Comparison of ENCODE assay signal across 38 cellular contexts in genomic region chr1:7813677-7814373, GRCh38. TPM values are rescaled to one million over a fixed set of nuclear protein-coding genes. Genes with fewer than 3 reads are reported as not detected.
"Had no signal": no experiment of that assay in that cellular context is flagged by ENCODE, and none has a peak within 500 bp of the region (broad histone marks: within the 10 kb centered on the region; RNA-seq: fewer than 3 reads in every experiment).

No MANE protein-coding gene starts in this region.

- H3K27me3 ChIP-seq: MG63 had no signal

- H3K4me3 ChIP-seq: MG63 had no signal

- DNase-seq: Karpas-422, Kasumi-1, MG63, MM.1S, MV-4-11, NCI-H1048, NCI-H1092, NCI-H1092 treated with DMSO at 0.1 percent for 48 hours, NCI-H1105, NCI-H1105 treated with DMSO at 0.1 percent for 48 hours, NCI-H1417, NCI-H1417 treated with DMSO at 0.1 percent for 48 hours, NCI-H1436, NCI-H1436 treated with DMSO at 0.1 percent for 48 hours, NCI-H146, NCI-H1694, NCI-H1694 treated with DMSO at 0.1 percent for 48 hours, NCI-H187, NCI-H187 treated with DMSO at 0.1 percent for 48 hours, NCI-H1930, NCI-H2029, NCI-H2029 treated with DMSO at 0.1 percent for 48 hours, NCI-H2081, NCI-H2081 treated with DMSO at 0.1 percent for 48 hours, NCI-H2107, NCI-H2171, NCI-H2171 treated with DMSO at 0.1 percent for 48 hours, NCI-H2227 treated with DMSO at 0.1 percent for 48 hours, NCI-H226, NCI-H345, NCI-H446, NCI-H446 treated with DMSO at 0.1 percent for 48 hours, NCI-H510A, NCI-H510A treated with DMSO at 0.1 percent for 48 hours, NCI-H524 had no signal

RNA-seq across cellular contexts. Expression of gene UTS2, which starts 39.0 kb away (rescaled TPM):
- total RNA-seq: LHCN-M2, MCF 10A, NCI-H460 had no signal
